Comparison of ENCODE assay signal across 9 cellular contexts in genomic region chr2:218282173-218282991, GRCh38. TPM values are rescaled to one million over a fixed set of nuclear protein-coding genes. Genes with fewer than 3 reads are reported as not detected.
DNase-seq lines count a peak whose midpoint lies in the region; ATAC-seq and TF ChIP-seq lines count a peak whose summit lies in the region.
"Had no signal": no experiment of that assay in that cellular context is flagged by ENCODE, and none has a peak within 500 bp of the region (broad histone marks: within the 10 kb centered on the region; RNA-seq: fewer than 3 reads in every experiment).

No MANE protein-coding gene starts in this region.

- H3K36me3 ChIP-seq in CD8-positive, alpha-beta T cell (ENCODE audit: insufficient read depth, low read length): peaks cover 37% of the 10 kb centered on the region
- H3K36me3 ChIP-seq in HAP-1 (replicated peaks): peaks cover 28% of the 10 kb centered on the region

- POLR2A ChIA-PET in CD8-positive, alpha-beta T cell (lab: Charles Lee): interaction anchor here (8.3 kb wide), 1 partner anchor 11 kb away, joined by 58 read pairs; the partner anchor contains the start of genes AAMP and PNKD
- POLR2A ChIA-PET in activated B cell treated with CpG ODN at 0.5 μM for 24 hours (lab: Charles Lee): no interaction called here

- intact Hi-C loops in CD8-positive, alpha-beta T cell (cut with DNase I, micrococcal nuclease): no loop called here
- intact Hi-C loops in activated B cell treated with CpG ODN at 0.5 μM for 24 hours (cut with micrococcal nuclease): no loop called here
- intact Hi-C loops in posterior cingulate gyrus (cut with DNase I): no loop called here
- intact Hi-C loops in lower leg skin (cut with DNase I; ENCODE audit: low total_unique reads): no loop called here

- H3K36me3 Mint-ChIP-seq in CD8-positive, alpha-beta T cell: peaks cover 49% of the 10 kb centered on the region
- H3K36me3 Mint-ChIP-seq in activated B cell treated with CpG ODN at 0.5 μM for 24 hours (ENCODE audit: low read depth): peaks cover 57% of the 10 kb centered on the region

- H3K9me3 Mint-ChIP-seq in CD8-positive, alpha-beta T cell: no peaks in the 10 kb centered on the region
- no peaks in the 10 kb centered on the region for H3K9me3 Mint-ChIP-seq in activated B cell treated with CpG ODN at 0.5 μM for 24 hours

- peaks cover 54% of the 10 kb centered on the region for H3K4me1 Mint-ChIP-seq in CD8-positive, alpha-beta T cell (ENCODE audit: low read depth)
- H3K4me1 Mint-ChIP-seq in activated B cell treated with CpG ODN at 0.5 μM for 24 hours: peaks cover 53% of the 10 kb centered on the region

- no peak for ATAC-seq in CD8-positive, alpha-beta T cell
- ATAC-seq in activated B cell treated with CpG ODN at 0.5 μM for 24 hours (ENCODE audit: low read depth) (no peak), GM21717 (IDR thresholded peaks at IDR 0.05; ENCODE audit: unreplicated experiment) (no peak)

- in situ Hi-C loops in HAP-1 (cut with MboI; ENCODE audit: low sequenced_read_pairs): loop anchor here (25.0 kb wide), 1 partner anchor 380 kb away; the partner anchor contains the start of genes BCS1L, RNF25, STK36 and ZNF142

- H3K27ac Mint-ChIP-seq in CD8-positive, alpha-beta T cell: peak overlapping the region; percentile 52
- H3K27ac Mint-ChIP-seq in activated B cell treated with CpG ODN at 0.5 μM for 24 hours: peak overlapping the region; percentile 53

- peak in 1 of 7 experiments; percentile 13 for DNase-seq in CD8-positive, alpha-beta T cell
- DNase-seq in activated B cell treated with CpG ODN at 0.5 μM for 24 hours (no peak), foreskin fibroblast (peak; percentile 46 to 73), posterior cingulate gyrus (peak in 9 of 10 donors; percentile 50 to 93 (median 64)), HAP-1 (ENCODE audit: low spot score in 2 of 2) (no peak), lower leg skin (ENCODE audit: low spot score in 2 of 2) (no peak), NCI-H1105 (lab: John Stamatoyannopoulos, UW) (no peak)
- DNase-seq: NCI-H345 had no signal

- TF ChIP-seq CTCF in CD8-positive, alpha-beta T cell (IDR thresholded peaks at IDR 0.05): no peak
- no peak for TF ChIP-seq CTCF in activated B cell treated with CpG ODN at 0.5 μM for 24 hours (IDR thresholded peaks at IDR 0.05)
- TF ChIP-seq CTCF in foreskin fibroblast (IDR thresholded peaks at IDR 0.05; ENCODE audit: low read depth, low read length): no peak
- no peak for TF ChIP-seq CTCF in lower leg skin (IDR thresholded peaks at IDR 0.05)

- H3K9me3 ChIP-seq in CD8-positive, alpha-beta T cell (ENCODE audit: low read length): no peaks in the 10 kb centered on the region
- H3K9me3 ChIP-seq in HAP-1: no peaks in the 10 kb centered on the region

- 22 to 31% methylated on average over 17 of the region's 17 CpGs for WGBS in lower leg skin, 2 donors

- TF ChIP-seq POLR2A in lower leg skin (IDR thresholded peaks at IDR 0.05): no peak

- peaks cover 53% of the 10 kb centered on the region for H3K4me1 ChIP-seq in CD8-positive, alpha-beta T cell (ENCODE audit: insufficient read depth, low read length)
- H3K4me1 ChIP-seq in HAP-1: peaks cover 5% of the 10 kb centered on the region

- H3K27me3 Mint-ChIP-seq in CD8-positive, alpha-beta T cell (ENCODE audit: low read depth): no peaks in the 10 kb centered on the region
- no peaks in the 10 kb centered on the region for H3K27me3 Mint-ChIP-seq in activated B cell treated with CpG ODN at 0.5 μM for 24 hours

- no peak overlapping the region for H3K27ac ChIP-seq in CD8-positive, alpha-beta T cell (ENCODE audit: low read depth, low read length)

- H3K27me3 ChIP-seq in CD8-positive, alpha-beta T cell (ENCODE audit: insufficient read depth, low read length): no peaks in the 10 kb centered on the region
- no peaks in the 10 kb centered on the region for H3K27me3 ChIP-seq in HAP-1 (ENCODE audit: low read depth)

- CTCF ChIA-PET in CD8-positive, alpha-beta T cell (lab: Charles Lee): interaction anchor here (0.8 to 19.6 kb wide), 4 partner anchors 9 to 75 kb away, joined by 3 to 340 read pairs (median 23); partner anchors contain the start of genes AAMP, CATIP and PNKD
- CTCF ChIA-PET in activated B cell treated with CpG ODN at 0.5 μM for 24 hours (lab: Charles Lee): interaction anchor here (1.2 to 1.4 kb wide), 2 partner anchors 9 to 74 kb away, joined by 3 to 4 read pairs; partner anchors contain the start of gene CATIP

- H3K4me3 Mint-ChIP-seq in CD8-positive, alpha-beta T cell: no peak overlapping the region
- H3K4me3 Mint-ChIP-seq in activated B cell treated with CpG ODN at 0.5 μM for 24 hours: no peak overlapping the region

- H3K4me3 ChIP-seq in CD8-positive, alpha-beta T cell (ENCODE audit: low read depth, low read length): no peak overlapping the region
- no peak overlapping the region for H3K4me3 ChIP-seq in foreskin fibroblast (ENCODE audit: low read depth in 1 of 2, low read length in 2 of 2)
- no peak overlapping the region for H3K4me3 ChIP-seq in HAP-1
- H3K4me3 ChIP-seq in lower leg skin (ENCODE audit: low read depth, poor library complexity, severe bottlenecking): no peak overlapping the region

RNA-seq across cellular contexts. Expression of gene TMBIM1, which starts 9.9 kb away (rescaled TPM):
- 10 to 100 TPM; 80.8 to 86.7 TPM for total RNA-seq in CD8-positive, alpha-beta T cell
- total RNA-seq in activated B cell treated with CpG ODN at 0.5 μM for 24 hours (40.7 and 45.0 TPM in 2 replicates), lower leg skin (100 to 1,000 TPM; 205 to 318 (median 287) TPM)

RNA-seq across cellular contexts. Expression of gene PNKD, which starts 12.1 kb away (rescaled TPM):
- total RNA-seq in CD8-positive, alpha-beta T cell: 1 to 10 TPM; 7.1 to 7.2 TPM
- 21.0 and 23.7 TPM in 2 replicates for total RNA-seq in activated B cell treated with CpG ODN at 0.5 μM for 24 hours
- 10 to 100 TPM; 26.6 to 60.6 (median 43.3) TPM for total RNA-seq in lower leg skin

RNA-seq across cellular contexts. Expression of gene AAMP, which starts 12.4 kb away (rescaled TPM):
- total RNA-seq in CD8-positive, alpha-beta T cell: 10 to 100 TPM; 44.7 to 50.4 TPM
- total RNA-seq in activated B cell treated with CpG ODN at 0.5 μM for 24 hours (63.4 and 63.6 TPM in 2 replicates), lower leg skin (100 to 1,000 TPM; 142 to 171 (median 151) TPM)

RNA-seq across cellular contexts. Expression of gene GPBAR1, which starts 21.6 kb away (rescaled TPM):
- 1 to 10 TPM; 2.2 to 2.5 TPM for total RNA-seq in CD8-positive, alpha-beta T cell
- total RNA-seq in activated B cell treated with CpG ODN at 0.5 μM for 24 hours (0.67 and 0.81 TPM in 2 replicates), lower leg skin (1 to 10 TPM in 3 of 4 donors, under 1 TPM in 1; 0.34 to 1.7 (median 1.4) TPM)

Comparison
In these comparisons a context has a peak if more than half of its experiments do, and no peak if none do; other contexts are left out.
1. DNase-seq: peak in foreskin fibroblast (2 of 2) and posterior cingulate gyrus (9 of 10); none in activated B cell treated with CpG ODN at 0.5 μM for 24 hours (single experiment), HAP-1 (0 of 2), lower leg skin (0 of 2) and NCI-H1105 (single experiment).